ENCODE assay signal across 8 cellular contexts in the genomic region with DNA sequence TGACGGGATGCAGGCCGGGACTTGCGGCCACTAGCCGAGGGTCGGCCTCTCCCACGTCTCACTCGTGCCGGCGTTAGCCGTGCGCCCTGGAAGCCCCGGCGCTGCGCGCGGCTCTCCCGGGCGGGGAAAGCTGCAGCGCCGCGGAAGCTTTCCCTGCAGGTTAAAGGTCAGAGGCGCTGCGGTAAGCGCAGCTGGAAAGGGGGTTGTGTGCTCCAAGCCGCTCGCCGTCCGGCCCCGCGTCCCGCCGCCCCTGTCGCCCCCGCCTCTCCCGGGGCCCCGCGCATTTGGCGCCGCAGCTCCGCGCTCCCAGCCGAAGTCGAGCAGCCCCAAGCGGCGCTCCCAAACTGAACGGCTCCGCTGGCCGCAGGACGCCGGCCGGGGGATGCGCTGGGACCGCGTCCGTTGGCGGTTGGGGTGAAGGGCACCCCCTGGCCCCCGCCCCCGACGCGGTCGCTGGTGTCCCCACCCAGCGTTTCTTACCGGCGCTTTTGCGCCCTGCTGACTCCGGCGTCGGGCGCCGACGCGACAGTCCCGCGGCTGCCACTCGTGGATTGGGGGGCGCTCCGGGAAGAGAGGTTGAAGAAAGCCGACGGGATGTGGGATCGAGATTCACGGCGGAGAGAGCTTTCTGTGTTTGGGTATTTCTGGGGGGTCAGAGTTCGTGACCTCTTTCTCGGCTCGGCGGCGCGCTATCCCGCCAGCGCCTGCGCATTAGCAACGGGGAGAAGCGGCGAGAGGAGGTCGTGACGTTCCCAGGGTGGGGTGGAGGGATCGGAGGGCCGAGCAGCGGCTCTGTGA.
DNase-seq lines count a peak whose midpoint lies in the region; ATAC-seq and TF ChIP-seq lines count a peak whose summit lies in the region.

Gene NR2C1, minus strand, starts transcription at position 719 of the 798 bp plus-strand sequence. CDS start 6,234 bp downstream, outside the sequence.

- H3K27ac ChIP-seq in cingulate gyrus (ENCODE audit: low read depth, low read length) = peak within 1 kb of the TSS; percentile 85

- ATAC-seq in HG03439 (IDR thresholded peaks at IDR 0.05; ENCODE audit: unreplicated experiment) = peak; percentile 92

- DNase-seq in AG20443 (ENCODE audit: low spot score) (peak; percentile 100), NCI-H524 treated with DMSO at 0.1 percent for 48 hours (lab: John Stamatoyannopoulos, UW) (peak; percentile 75), kidney tubule cell (ENCODE audit: low spot score) (peak; percentile 94)
- DNase-seq in activated CD4-positive, alpha-beta T cell treated with anti-CD3 and anti-CD28 coated beads for 4 hours = peak; percentile 90 to 91
- peak; percentile 72 to 88 (median 80) for DNase-seq in stimulated activated CD4-positive, alpha-beta T cell treated with anti-CD3 and anti-CD28 coated beads, Interleukin-1b, Interleukin-23, amount 100 ng/mL, for 24 hours (ENCODE audit: low read depth in 4 of 4, low spot score in 1 of 4)

- peak; percentile 74 for TF ChIP-seq POLR2A in GM19193 (IDR thresholded peaks at IDR 0.05; ENCODE audit: extremely low read depth, insufficient read depth, insufficient read length)

Comparison
In these comparisons a context has a peak if more than half of its experiments do, and no peak if none do; other contexts are left out.
1. Peak in every context shown above with its lines: DNase-seq, ATAC-seq and H3K27ac ChIP-seq.